ENCODE assay signal across 9 cellular contexts in genomic region chr3:128617270-128617556, GRCh38. TPM values are rescaled to one million over a fixed set of nuclear protein-coding genes. Genes with fewer than 3 reads are reported as not detected.
DNase-seq lines count a peak whose midpoint lies in the region; ATAC-seq lines count a peak whose summit lies in the region.
"Had no signal": no experiment of that assay in that cellular context is flagged by ENCODE, and none has a peak within 500 bp of the region (broad histone marks: within the 10 kb centered on the region; RNA-seq: fewer than 3 reads in every experiment).

No MANE protein-coding gene starts in this region.

- peaks cover 20% of the 10 kb centered on the region for H3K36me3 ChIP-seq in H7 (replicated peaks; ENCODE audit: control insufficient read depth, insufficient read depth, low read length)
- H3K36me3 ChIP-seq in iPS-15b (ENCODE audit: control insufficient read depth, insufficient read depth, low read length) = peaks cover 27% of the 10 kb centered on the region

- H3K4me3 Mint-ChIP-seq in activated CD4-positive, alpha-beta memory T cell treated with anti-CD3 and anti-CD28 coated beads for 36 hours = peak overlapping the region; percentile 88
- H3K4me3 Mint-ChIP-seq in stimulated activated naive CD8-positive, alpha-beta T cell treated with anti-CD3 and anti-CD28 coated beads, Interleukin-15, Interleukin-2, amounts not matched to agents 100 ng/mL and 50 ng/mL, for 24 hours = peak overlapping the region; percentile 96

- intact Hi-C loops in activated CD4-positive, alpha-beta memory T cell treated with anti-CD3 and anti-CD28 coated beads for 36 hours (cut with micrococcal nuclease) = loop anchor here (1.0 to 10.0 kb wide), 5 partner anchors 33 to 542 kb away; partner anchors contain the start of genes ACAD9 and RPN1

- peak overlapping the region; percentile 87 for H3K9ac ChIP-seq in iPS-15b (ENCODE audit: low read depth, low read length)

- CTCF ChIA-PET in activated CD4-positive, alpha-beta memory T cell treated with anti-CD3 and anti-CD28 coated beads for 36 hours (lab: Charles Lee) = interaction anchor here (0.5 to 3.2 kb wide), 43 partner anchors 10 to 628 kb away, joined by 3 to 44 read pairs (median 4); partner anchors contain the start of genes ACAD9, EEFSEC and RPN1

- H3K9me3 ChIP-seq in iPS-15b (ENCODE audit: control insufficient read depth, insufficient read depth, low read length) = no peaks in the 10 kb centered on the region

- H3K27me3 ChIP-seq in H7 (ENCODE audit: control insufficient read depth, insufficient read depth, low read length) (no peaks in the 10 kb centered on the region), iPS-15b (ENCODE audit: control insufficient read depth, insufficient read depth, low read length) (no peaks in the 10 kb centered on the region)
- H3K27me3 ChIP-seq: cardiac muscle cell had no signal

- H3K4me1 Mint-ChIP-seq in activated CD4-positive, alpha-beta memory T cell treated with anti-CD3 and anti-CD28 coated beads for 36 hours (ENCODE audit: low read depth) = peaks cover 36% of the 10 kb centered on the region
- peaks cover 45% of the 10 kb centered on the region for H3K4me1 Mint-ChIP-seq in stimulated activated naive CD8-positive, alpha-beta T cell treated with anti-CD3 and anti-CD28 coated beads, Interleukin-15, Interleukin-2, amounts not matched to agents 100 ng/mL and 50 ng/mL, for 24 hours (ENCODE audit: low read depth)

- no peaks in the 10 kb centered on the region for H3K9me3 Mint-ChIP-seq in activated CD4-positive, alpha-beta memory T cell treated with anti-CD3 and anti-CD28 coated beads for 36 hours
- no peaks in the 10 kb centered on the region for H3K9me3 Mint-ChIP-seq in stimulated activated naive CD8-positive, alpha-beta T cell treated with anti-CD3 and anti-CD28 coated beads, Interleukin-15, Interleukin-2, amounts not matched to agents 100 ng/mL and 50 ng/mL, for 24 hours

- H3K27me3 Mint-ChIP-seq in activated CD4-positive, alpha-beta memory T cell treated with anti-CD3 and anti-CD28 coated beads for 36 hours = no peaks in the 10 kb centered on the region
- no peaks in the 10 kb centered on the region for H3K27me3 Mint-ChIP-seq in stimulated activated naive CD8-positive, alpha-beta T cell treated with anti-CD3 and anti-CD28 coated beads, Interleukin-15, Interleukin-2, amounts not matched to agents 100 ng/mL and 50 ng/mL, for 24 hours

- DNase-seq in H7 (no peak), dedifferentiated amniotic fluid mesenchymal stem cell (ENCODE audit: extremely low spot score) (no peak), NCI-H82 (lab: John Stamatoyannopoulos, UW) (no peak)
- DNase-seq in activated CD4-positive, alpha-beta memory T cell treated with anti-CD3 and anti-CD28 coated beads for 36 hours = no peak
- no peak for DNase-seq in stimulated activated CD4-positive, alpha-beta T cell treated with anti-CD3 and anti-CD28 coated beads, Interleukin-15, amount 100 ng/mL, for 24 hours

- peak overlapping the region; percentile 92 for H3K27ac Mint-ChIP-seq in activated CD4-positive, alpha-beta memory T cell treated with anti-CD3 and anti-CD28 coated beads for 36 hours
- H3K27ac Mint-ChIP-seq in stimulated activated naive CD8-positive, alpha-beta T cell treated with anti-CD3 and anti-CD28 coated beads, Interleukin-15, Interleukin-2, amounts not matched to agents 100 ng/mL and 50 ng/mL, for 24 hours = peak overlapping the region; percentile 94

- POLR2A ChIA-PET in activated CD4-positive, alpha-beta memory T cell treated with anti-CD3 and anti-CD28 coated beads for 36 hours (lab: Charles Lee) = interaction anchor here (0.6 to 2.5 kb wide), 9 partner anchors 10 to 262 kb away, joined by 3 to 9 read pairs (median 4); partner anchors contain the start of genes ACAD9 and RPN1

- ATAC-seq in GM18907 (IDR thresholded peaks at IDR 0.05; ENCODE audit: unreplicated experiment) = no peak

- peaks cover 43% of the 10 kb centered on the region for H3K36me3 Mint-ChIP-seq in activated CD4-positive, alpha-beta memory T cell treated with anti-CD3 and anti-CD28 coated beads for 36 hours
- peaks cover 47% of the 10 kb centered on the region for H3K36me3 Mint-ChIP-seq in stimulated activated naive CD8-positive, alpha-beta T cell treated with anti-CD3 and anti-CD28 coated beads, Interleukin-15, Interleukin-2, amounts not matched to agents 100 ng/mL and 50 ng/mL, for 24 hours (ENCODE audit: low read depth)

- H3K4me3 ChIP-seq in H7 (ENCODE audit: insufficient read depth, low read depth, low read length) = peak overlapping the region; percentile 77
- peak overlapping the region; percentile 73 for H3K4me3 ChIP-seq in iPS-15b (ENCODE audit: low read depth, low read length)

- H3K4me1 ChIP-seq in iPS-15b (ENCODE audit: control insufficient read depth, insufficient read depth, low read length) = peaks cover 4% of the 10 kb centered on the region

RNA-seq across cellular contexts. Expression of gene RPN1, which starts 33.4 kb away (rescaled TPM):
- 294 and 339 TPM in 2 replicates for total RNA-seq in H7 (2014; rRNA removed; shearing (Covaris generic))
- 100 to 1,000 TPM; 166 to 168 TPM for total RNA-seq in activated CD4-positive, alpha-beta memory T cell treated with anti-CD3 and anti-CD28 coated beads for 36 hours
